ENCODE assay signal across 17 cellular contexts in the genomic region with DNA sequence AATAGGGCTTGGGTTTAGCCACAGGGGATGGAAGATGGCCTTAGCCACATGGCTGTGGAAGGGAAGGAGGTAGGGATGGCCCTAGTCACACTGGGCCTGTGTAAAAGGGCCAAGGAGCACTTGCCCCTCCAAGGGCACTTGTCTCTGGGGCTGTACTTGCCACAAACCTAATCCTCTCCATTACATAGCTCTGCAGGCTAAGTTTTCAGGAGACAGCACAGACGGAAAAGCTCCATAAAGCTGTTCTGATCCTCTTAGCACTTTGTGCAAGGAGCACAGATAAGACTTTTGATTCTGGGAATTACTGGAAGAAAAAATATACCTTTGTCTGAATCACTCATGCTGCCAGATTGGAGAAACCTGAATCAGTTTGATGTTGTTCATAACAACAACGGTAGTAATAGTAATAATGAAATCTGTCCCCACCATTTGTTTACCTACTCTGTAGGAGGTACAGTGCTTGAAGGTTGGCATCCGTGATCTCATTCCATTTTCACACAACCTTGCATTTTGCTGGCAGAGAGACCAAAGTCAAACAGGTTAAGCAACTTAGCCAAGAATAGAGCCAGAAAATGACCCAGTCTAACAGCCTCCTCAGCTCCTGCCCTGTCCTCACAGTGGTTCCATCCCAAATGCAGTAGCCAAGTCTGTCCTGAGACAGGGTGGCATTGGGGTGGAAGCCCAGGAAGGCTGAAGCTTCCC.
DNase-seq lines count a peak whose midpoint lies in the region; ATAC-seq and TF ChIP-seq lines count a peak whose summit lies in the region.
"Had no signal": no experiment of that assay in that cellular context is flagged by ENCODE, and none has a peak within 500 bp of the region (broad histone marks: within the 10 kb centered on the region; RNA-seq: fewer than 3 reads in every experiment).

No MANE protein-coding gene starts in this region.

- no peak overlapping the region for H3K4me3 ChIP-seq in retinal pigment epithelial cell (ENCODE audit: low read length)
- H3K4me3 ChIP-seq: BLaER1 treated with 17β-estradiol and CSF1 and Interleukin-3, amounts not matched to agents 10 nM and 100 nM had no signal

- no peak for TF ChIP-seq CTCF in foreskin keratinocyte (conservative IDR thresholded peaks at IDR 0.05)
- no peak for TF ChIP-seq CTCF in retinal pigment epithelial cell (conservative IDR thresholded peaks at IDR 0.05; ENCODE audit: low read depth, low read length)

- H3K27me3 ChIP-seq in foreskin keratinocyte, result no peaks in the 10 kb centered on the region
- H3K27me3 ChIP-seq: BLaER1 treated with 17β-estradiol and CSF1 and Interleukin-3, amounts not matched to agents 10 nM and 100 nM had no signal

- peak; percentile 25 for ATAC-seq in foreskin keratinocyte
- no peak for ATAC-seq in HG02571 (IDR thresholded peaks at IDR 0.05; ENCODE audit: unreplicated experiment)

- H3K4me1 ChIP-seq in foreskin keratinocyte, result peaks cover 20% of the 10 kb centered on the region

- H3K27ac ChIP-seq in foreskin keratinocyte, result no peak overlapping the region
- H3K27ac ChIP-seq: BLaER1 treated with 17β-estradiol and CSF1 and Interleukin-3, amounts not matched to agents 10 nM and 100 nM; KMS-11 had no signal

- peak; percentile 27 for DNase-seq in NCI-H446 treated with DMSO at 0.1 percent for 48 hours (lab: John Stamatoyannopoulos, UW)
- DNase-seq in NCI-H446 (lab: John Stamatoyannopoulos, UW), result no peak
- DNase-seq in NCI-H510A treated with DMSO at 0.1 percent for 48 hours (lab: John Stamatoyannopoulos, UW), result peak; percentile 93
- peak in 1 of 2 donors; percentile 56 for DNase-seq in foreskin keratinocyte
- peak; percentile 77 for DNase-seq in retinal pigment epithelial cell (ENCODE audit: low read depth)
- DNase-seq in stimulated activated CD8-positive, alpha-beta memory T cell treated with anti-CD3 and anti-CD28 coated beads, Interleukin-4, amount 100 ng/mL, for 48 hours, result no peak
- no peak for DNase-seq in HK-2 (ENCODE audit: unreplicated experiment)
- DNase-seq: 8988T; activated CD4-positive, alpha-beta T cell treated with anti-CD3 and anti-CD28 coated beads, Interleukin-2, amount 10 ng/mL, durations not matched to agents 24 days and 14 days; cerebellar nuclear complex; H7; NCI-H1436 treated with DMSO at 0.1 percent for 48 hours; SIG-M5; stimulated activated CD4-positive, alpha-beta T cell treated with anti-CD3 and anti-CD28 coated beads, Interleukin-15, amount 100 ng/mL, for 24 hours had no signal

Comparison
In these comparisons a context has a peak if more than half of its experiments do, and no peak if none do; other contexts are left out.
1. DNase-seq: peak in NCI-H446 treated with DMSO at 0.1 percent for 48 hours (single experiment), NCI-H510A treated with DMSO at 0.1 percent for 48 hours (single experiment) and retinal pigment epithelial cell (single experiment); none in NCI-H446 (0 of 2), stimulated activated CD8-positive, alpha-beta memory T cell treated with anti-CD3 and anti-CD28 coated beads, Interleukin-4, amount 100 ng/mL, for 48 hours (single experiment) and HK-2 (single experiment).